Comparison of ENCODE assay signal across 9 cellular contexts in genomic region chr1:207619833-207620572, GRCh38. TPM values are rescaled to one million over a fixed set of nuclear protein-coding genes. Genes with fewer than 3 reads are reported as not detected.
DNase-seq lines count a peak whose midpoint lies in the region; ATAC-seq, FAIRE-seq and TF ChIP-seq lines count a peak whose summit lies in the region.
"Had no signal": no experiment of that assay in that cellular context is flagged by ENCODE, and none has a peak within 500 bp of the region (broad histone marks: within the 10 kb centered on the region; RNA-seq: fewer than 3 reads in every experiment).

No MANE protein-coding gene starts in this region.

- H3K27ac ChIP-seq in OCI-LY3 (ENCODE audit: low read length) (no peak overlapping the region), left lung (no peak overlapping the region), thyroid gland (no peak overlapping the region)

- no peaks in the 10 kb centered on the region for H4K20me1 ChIP-seq in OCI-LY3 (ENCODE audit: insufficient read depth, low read length)

- H3K4me3 ChIP-seq in OCI-LY3 (ENCODE audit: low read length) (peak overlapping the region; percentile 42), left lung (no peak overlapping the region), thyroid gland (replicated peaks in 1 of 3) (no peak overlapping the region)

- H2AFZ ChIP-seq in OCI-LY3 (ENCODE audit: low read depth, low read length) = peak overlapping the region; percentile 50

- H3K36me3 ChIP-seq in OCI-LY3 (replicated peaks; ENCODE audit: low read depth, low read length) (no peaks in the 10 kb centered on the region), left lung (peaks cover 0 to 55% of the 10 kb centered on the region in 2 donors), thyroid gland (no peaks in the 10 kb centered on the region)

- H3K4me2 ChIP-seq in OCI-LY3 (ENCODE audit: low read length) = peak overlapping the region; percentile 59

- H3K9ac ChIP-seq in OCI-LY3 (ENCODE audit: low read length) = no peak overlapping the region

- peaks cover 14% of the 10 kb centered on the region; the same call in 1 of the 2 replicates for H3K27me3 ChIP-seq in OCI-LY3 (ENCODE audit: low read depth, low read length)
- H3K27me3 ChIP-seq in left lung = no peaks in the 10 kb centered on the region
- H3K27me3 ChIP-seq in thyroid gland = no peaks in the 10 kb centered on the region

- peak; percentile 49 for FAIRE-seq in HTR-8/SVneo (lab: Jason Lieb, UNC)

- H3K9me3 ChIP-seq in OCI-LY3 (ENCODE audit: insufficient read depth, low read length) = no peaks in the 10 kb centered on the region
- no peaks in the 10 kb centered on the region for H3K9me3 ChIP-seq in left lung
- H3K9me3 ChIP-seq in thyroid gland = no peaks in the 10 kb centered on the region

- TF ChIP-seq POLR2A in thyroid gland (IDR thresholded peaks at IDR 0.05) = no peak

- ATAC-seq in GM21529 (IDR thresholded peaks at IDR 0.05; ENCODE audit: unreplicated experiment) (peak; percentile 93), left lung (peak; percentile 95)

- peak; percentile 80 for TF ChIP-seq CTCF in OCI-LY3 (IDR thresholded peaks at IDR 0.05; ENCODE audit: low read depth, low read length)
- peak; percentile 71 to 76 for TF ChIP-seq CTCF in left lung (IDR thresholded peaks at IDR 0.05)
- peak in 5 of 6 experiments; percentile 30 to 69 (median 57) for TF ChIP-seq CTCF in thyroid gland (IDR thresholded peaks at IDR 0.05)

- H3K4me1 ChIP-seq in OCI-LY3 (ENCODE audit: low read length) (peaks cover 7% of the 10 kb centered on the region), left lung (no peaks in the 10 kb centered on the region), thyroid gland (no peaks in the 10 kb centered on the region)

- 53 to 60% methylated on average over 7 of the region's 7 CpGs for WGBS in thyroid gland, 2 donors

- intact Hi-C loops in left lung (cut with DNase I) = no loop called here
- intact Hi-C loops in thyroid gland (cut with DNase I) = no loop called here

- DNase-seq in activated T-cell treated with anti-CD3 and anti-CD28 coated beads, Interleukin-2, amount 50 U/mL, for 1 hour = peak; percentile 23
- no peak for DNase-seq in activated T-cell treated with anti-CD3 and anti-CD28 coated beads for 4 hours
- peak; percentile 50 for DNase-seq in HTR-8/SVneo (ENCODE audit: insufficient read length, low spot score)
- peak; percentile 16 for DNase-seq in central memory CD4-positive, alpha-beta T cell
- DNase-seq in left lung = no peak
- DNase-seq in thyroid gland = peak; percentile 5 to 6

- no peaks in the 10 kb centered on the region for H3K79me2 ChIP-seq in OCI-LY3 (ENCODE audit: low read length)

RNA-seq across cellular contexts. Expression of gene CR1L, which starts 24.9 kb away (rescaled TPM):
- total RNA-seq in left lung (under 1 TPM; 0.70 to 0.73 TPM), thyroid gland (under 1 TPM in 1 of 4 donors, not detected in 3; 0.22 TPM)
- total RNA-seq: glomerular endothelial cell had no signal

Comparison
In these comparisons a context has a peak if more than half of its experiments do, and no peak if none do; other contexts are left out.
1. DNase-seq: peak in activated T-cell treated with anti-CD3 and anti-CD28 coated beads, Interleukin-2, amount 50 U/mL, for 1 hour (single experiment), HTR-8/SVneo (single experiment), central memory CD4-positive, alpha-beta T cell (single experiment) and thyroid gland (2 of 2); none in activated T-cell treated with anti-CD3 and anti-CD28 coated beads for 4 hours (single experiment) and left lung (0 of 2).
2. Peak in every context shown above with its lines, with median percentiles within 50 percentile points of each other: CTCF ChIP-seq.